24 cellular contexts compared by ENCODE assay signal in genomic region chr1:244212792-244213475, GRCh38.
A peak's percentile ranks its signal among the peaks of the same experiment; 100 is the strongest.
DNase-seq lines count a peak whose midpoint lies in the region; ATAC-seq, FAIRE-seq and TF ChIP-seq lines count a peak whose summit lies in the region.
"Had no signal": no experiment of that assay in that cellular context is flagged by ENCODE, and none has a peak within 500 bp of the region (broad histone marks: within the 10 kb centered on the region; RNA-seq: fewer than 3 reads in every experiment).

No MANE protein-coding gene starts in this region.

- H3K27ac Mint-ChIP-seq in H9 = no peak overlapping the region
- peak overlapping the region; percentile 74 to 90 (median 85) for H3K27ac Mint-ChIP-seq in nephron
- H3K27ac Mint-ChIP-seq in activated CD4-positive, alpha-beta T cell treated with anti-CD3 and anti-CD28 coated beads, Interleukin-2, amount 10 ng/mL, durations not matched to agents 7 days and 5 days = no peak overlapping the region
- H3K27ac Mint-ChIP-seq: activated naive CD4-positive, alpha-beta T cell treated with anti-CD3 and anti-CD28 coated beads for 36 hours; natural killer cell treated with Interleukin-12 subunit alpha and Interleukin-12 subunit beta and Interleukin-15 and Interleukin-18, amount 100 ng/mL, for 72 hours; stimulated activated memory B cell treated with anti-CD40 and anti-IgM and Interleukin-4, amounts not matched to agents 10 μg/mL and 1 μg/mL and 100 μg/mL, for 72 hours had no signal

- no peak overlapping the region for H4K91ac ChIP-seq in H9 (ENCODE audit: insufficient read length, low read depth, low read length)

- peak overlapping the region; percentile 47 for H2BK12ac ChIP-seq in H9 (ENCODE audit: insufficient read length, low read depth, low read length)

- no peaks in the 10 kb centered on the region for H3K23me2 ChIP-seq in H9 (ENCODE audit: insufficient read length, low read depth, low read length, poor library complexity, severe bottlenecking)

- no peak overlapping the region for H3T11ph ChIP-seq in H9 (ENCODE audit: low read length)

- TF ChIP-seq CTCF in H9 (conservative IDR thresholded peaks at IDR 0.05) = no peak
- TF ChIP-seq CTCF in nephron (IDR thresholded peaks at IDR 0.05; ENCODE audit: unreplicated experiment in 3 of 3) = no peak

- no peak overlapping the region for H2AK5ac ChIP-seq in H9 (ENCODE audit: insufficient read length, low read length)

- H3K9ac ChIP-seq in H9 (ENCODE audit: extremely low read depth, insufficient read length, low read length) = no peak overlapping the region
- H3K9ac ChIP-seq: BLaER1, parathyroid adenoma had no signal

- H3K36me3 ChIP-seq in SJCRH30 = no peaks in the 10 kb centered on the region
- H3K36me3 ChIP-seq in effector memory CD4-positive, alpha-beta T cell (ENCODE audit: control insufficient read depth, insufficient read depth, low read length) = no peaks in the 10 kb centered on the region
- H3K36me3 ChIP-seq: BLaER1, MG63, vagina had no signal

- H3K27me3 ChIP-seq in H9 (ENCODE audit: insufficient read depth, low read length) (no peaks in the 10 kb centered on the region), SJCRH30 (no peaks in the 10 kb centered on the region)
- H3K27me3 ChIP-seq in effector memory CD4-positive, alpha-beta T cell (replicated peaks; ENCODE audit: control insufficient read depth, insufficient read depth, low read length, poor library complexity, severe bottlenecking) = peaks cover 4% of the 10 kb centered on the region
- H3K27me3 ChIP-seq: BLaER1, foreskin keratinocyte, testis, vagina had no signal

- no peak overlapping the region for H2BK120ac ChIP-seq in H9 (ENCODE audit: low read depth, low read length, poor library complexity, severe bottlenecking)

- no peaks in the 10 kb centered on the region for H3K79me1 ChIP-seq in H9 (ENCODE audit: insufficient read depth, low read depth, low read length, poor library complexity, severe bottlenecking)

- H3K18ac ChIP-seq in H9 (ENCODE audit: insufficient read length, low read depth, low read length) = no peak overlapping the region

- no peak overlapping the region for H2BK5ac ChIP-seq in H9 (ENCODE audit: insufficient read length, low read length)

- CTCF ChIA-PET in activated CD4-positive, alpha-beta T cell treated with anti-CD3 and anti-CD28 coated beads, Interleukin-2, amount 10 ng/mL, durations not matched to agents 7 days and 5 days (lab: Charles Lee) = interaction anchor here (1.0 kb wide), 1 partner anchor 13 kb away, joined by 3 read pairs; no protein-coding TSS in a partner anchor

- H4K20me1 ChIP-seq in H9 (ENCODE audit: control insufficient read depth, insufficient read depth, insufficient read length) = no peaks in the 10 kb centered on the region
- H4K20me1 ChIP-seq: BLaER1 had no signal

- H3K4me1 ChIP-seq in H9 (ENCODE audit: insufficient read depth, low read length) = no peaks in the 10 kb centered on the region
- H3K4me1 ChIP-seq in SJCRH30 = peaks cover 25% of the 10 kb centered on the region
- no peaks in the 10 kb centered on the region for H3K4me1 ChIP-seq in effector memory CD4-positive, alpha-beta T cell (ENCODE audit: control insufficient read depth, insufficient read depth, low read length, poor library complexity, severe bottlenecking)
- H3K4me1 ChIP-seq: BLaER1, foreskin keratinocyte, parathyroid adenoma, testis had no signal

- H3K56ac ChIP-seq in H9 (ENCODE audit: insufficient read length, low read depth, low read length) = no peak overlapping the region

- H3K4ac ChIP-seq in H9 (ENCODE audit: low read depth, low read length) = no peak overlapping the region

- H4K5ac ChIP-seq in H9 (ENCODE audit: insufficient read length, low read depth, low read length) = no peak overlapping the region

- H3K9me3 Mint-ChIP-seq in H9 (peaks cover 3 to 9% of the 10 kb centered on the region in 2 experiments; a peak in 2 of 5 replicates), nephron (no peaks in the 10 kb centered on the region)
- H3K9me3 Mint-ChIP-seq in activated CD4-positive, alpha-beta T cell treated with anti-CD3 and anti-CD28 coated beads, Interleukin-2, amount 10 ng/mL, durations not matched to agents 7 days and 5 days = no peaks in the 10 kb centered on the region
- H3K9me3 Mint-ChIP-seq: activated naive CD4-positive, alpha-beta T cell treated with anti-CD3 and anti-CD28 coated beads for 36 hours; activated T-cell treated with anti-CD3 and anti-CD28 coated beads, Interleukin-2, amount 50 U/mL, for 4 hours; natural killer cell treated with Interleukin-12 subunit alpha and Interleukin-12 subunit beta and Interleukin-15 and Interleukin-18, amount 100 ng/mL, for 72 hours; stimulated activated memory B cell treated with anti-CD40 and anti-IgM and Interleukin-4, amounts not matched to agents 10 μg/mL and 1 μg/mL and 100 μg/mL, for 72 hours had no signal

- no peak overlapping the region for H4K8ac ChIP-seq in H9 (replicated peaks; ENCODE audit: insufficient read length, low read depth, low read length)

- ATAC-seq in GM21526 (IDR thresholded peaks at IDR 0.05; ENCODE audit: low FRiP score, unreplicated experiment) = no peak
- ATAC-seq: activated T-cell treated with anti-CD3 and anti-CD28 coated beads, Interleukin-2, amount 50 U/mL, for 4 hours; foreskin keratinocyte; natural killer cell treated with Interleukin-12 subunit alpha and Interleukin-12 subunit beta and Interleukin-15 and Interleukin-18, amount 100 ng/mL, for 72 hours; stimulated activated memory B cell treated with anti-CD40 and anti-IgM and Interleukin-4, amounts not matched to agents 10 μg/mL and 1 μg/mL and 100 μg/mL, for 72 hours had no signal

- DNase-seq in H9 (no peak), SJCRH30 (no peak), frontal cortex (ENCODE audit: low spot score in 2 of 2) (peak in 1 of 2 donors; percentile 63), DMS114 treated with DMSO at 0.1 percent for 48 hours (lab: John Stamatoyannopoulos, UW; ENCODE audit: unreplicated experiment) (no peak)
- no peak for DNase-seq in activated CD4-positive, alpha-beta T cell treated with anti-CD3 and anti-CD28 coated beads, Interleukin-2, amount 10 ng/mL, durations not matched to agents 7 days and 5 days
- DNase-seq in effector memory CD4-positive, alpha-beta T cell = no peak
- DNase-seq: activated naive CD4-positive, alpha-beta T cell treated with anti-CD3 and anti-CD28 coated beads for 36 hours; activated T-cell treated with anti-CD3 and anti-CD28 coated beads, Interleukin-2, amount 50 U/mL, for 4 hours; central memory CD4-positive, alpha-beta T cell; EL; erythroblast; foreskin keratinocyte; HCEC 1CT; NCI-H1436 treated with DMSO at 0.1 percent for 48 hours; NCI-H526; testis had no signal

- no peak overlapping the region for H3K4me3 ChIP-seq in SJCRH30
- no peak overlapping the region for H3K4me3 ChIP-seq in effector memory CD4-positive, alpha-beta T cell (ENCODE audit: insufficient read depth, low read depth, low read length, poor library complexity, severe bottlenecking)
- H3K4me3 ChIP-seq: BLaER1, MG63, testis, vagina had no signal

- no peak overlapping the region for H3K14ac ChIP-seq in H9 (ENCODE audit: insufficient read depth, low read length)

- no CpG with 5 or more reads among the region's 8 CpGs for WGBS in H9 (ENCODE audit: extremely low coverage, insufficient read length, low lambda C conversion rate)

- no peak overlapping the region for H2BK20ac ChIP-seq in H9 (ENCODE audit: low read depth, low read length, poor library complexity, severe bottlenecking)

- H3K79me2 ChIP-seq in H9 (ENCODE audit: insufficient read depth, low read length) = no peaks in the 10 kb centered on the region
- H3K79me2 ChIP-seq: parathyroid adenoma had no signal

- H3K27ac ChIP-seq in H9 (ENCODE audit: insufficient read length, low read depth, low read length) (no peak overlapping the region), SJCRH30 (peak overlapping the region; percentile 78)
- no peak overlapping the region for H3K27ac ChIP-seq in effector memory CD4-positive, alpha-beta T cell (ENCODE audit: insufficient read depth, low read length, poor library complexity, severe bottlenecking)
- H3K27ac ChIP-seq: BLaER1, foreskin keratinocyte, parathyroid adenoma, testis, vagina had no signal

- POLR2A ChIA-PET in activated CD4-positive, alpha-beta T cell treated with anti-CD3 and anti-CD28 coated beads, Interleukin-2, amount 10 ng/mL, durations not matched to agents 7 days and 5 days (lab: Charles Lee) = no interaction called here

- H3K36me3 Mint-ChIP-seq in H9 (ENCODE audit: insufficient read depth in 1 of 3, low read depth in 3 of 3) (peaks cover 0 to 5% (median 1%) of the 10 kb centered on the region in 3 experiments; a peak in 2 of 7 replicates), nephron (ENCODE audit: low read depth) (no peaks in the 10 kb centered on the region)
- no peaks in the 10 kb centered on the region for H3K36me3 Mint-ChIP-seq in activated CD4-positive, alpha-beta T cell treated with anti-CD3 and anti-CD28 coated beads, Interleukin-2, amount 10 ng/mL, durations not matched to agents 7 days and 5 days (ENCODE audit: low read depth)
- H3K36me3 Mint-ChIP-seq: natural killer cell treated with Interleukin-12 subunit alpha and Interleukin-12 subunit beta and Interleukin-15 and Interleukin-18, amount 100 ng/mL, for 72 hours had no signal

- H3K27me3 Mint-ChIP-seq in H9 (ENCODE audit: low read depth) = peaks cover 5% of the 10 kb centered on the region
- peaks cover 5% of the 10 kb centered on the region for H3K27me3 Mint-ChIP-seq in nephron (ENCODE audit: low read depth)
- H3K27me3 Mint-ChIP-seq in activated CD4-positive, alpha-beta T cell treated with anti-CD3 and anti-CD28 coated beads, Interleukin-2, amount 10 ng/mL, durations not matched to agents 7 days and 5 days = no peaks in the 10 kb centered on the region

- no peak overlapping the region for H2BK15ac ChIP-seq in H9 (ENCODE audit: low read depth, low read length)

- peak; percentile 72 for FAIRE-seq in frontal cortex (lab: Jason Lieb, UNC)

- no peak overlapping the region for H3K23ac ChIP-seq in H9 (ENCODE audit: insufficient read length, low read depth, low read length)

- no peak overlapping the region for H2AFZ ChIP-seq in H9 (ENCODE audit: low read length)
- H2AFZ ChIP-seq: parathyroid adenoma had no signal

- H3K9me3 ChIP-seq in H9 (ENCODE audit: control insufficient read depth, low read depth, low read length) = no peaks in the 10 kb centered on the region
- H3K9me3 ChIP-seq in SJCRH30 (replicated peaks) = no peaks in the 10 kb centered on the region
- no peaks in the 10 kb centered on the region for H3K9me3 ChIP-seq in effector memory CD4-positive, alpha-beta T cell (ENCODE audit: control insufficient read depth, low read length)
- H3K9me3 ChIP-seq: BLaER1, testis, vagina had no signal

- H3K4me3 Mint-ChIP-seq in H9 (no peak overlapping the region), nephron (no peak overlapping the region)
- H3K4me3 Mint-ChIP-seq in activated CD4-positive, alpha-beta T cell treated with anti-CD3 and anti-CD28 coated beads, Interleukin-2, amount 10 ng/mL, durations not matched to agents 7 days and 5 days = no peak overlapping the region
- H3K4me3 Mint-ChIP-seq: activated naive CD4-positive, alpha-beta T cell treated with anti-CD3 and anti-CD28 coated beads for 36 hours; activated T-cell treated with anti-CD3 and anti-CD28 coated beads, Interleukin-2, amount 50 U/mL, for 4 hours; natural killer cell treated with Interleukin-12 subunit alpha and Interleukin-12 subunit beta and Interleukin-15 and Interleukin-18, amount 100 ng/mL, for 72 hours; stimulated activated memory B cell treated with anti-CD40 and anti-IgM and Interleukin-4, amounts not matched to agents 10 μg/mL and 1 μg/mL and 100 μg/mL, for 72 hours had no signal

- peaks cover 9 to 11% of the 10 kb centered on the region in 2 experiments for H3K4me1 Mint-ChIP-seq in H9
- peaks cover 43% of the 10 kb centered on the region for H3K4me1 Mint-ChIP-seq in nephron
- no peaks in the 10 kb centered on the region for H3K4me1 Mint-ChIP-seq in activated CD4-positive, alpha-beta T cell treated with anti-CD3 and anti-CD28 coated beads, Interleukin-2, amount 10 ng/mL, durations not matched to agents 7 days and 5 days

- H3K4me2 ChIP-seq in H9 (ENCODE audit: insufficient read depth, insufficient read length, low read length) = no peak overlapping the region
- H3K4me2 ChIP-seq: BLaER1 had no signal

Comparison
In these comparisons a context has a peak if more than half of its experiments do, and no peak if none do; other contexts are left out.
1. H3K27ac Mint-ChIP-seq: peak in nephron (3 of 3); none in H9 (0 of 3) and activated CD4-positive, alpha-beta T cell treated with anti-CD3 and anti-CD28 coated beads, Interleukin-2, amount 10 ng/mL, durations not matched to agents 7 days and 5 days (single experiment).